22 cellular contexts compared by ENCODE assay signal in genomic region chr3:77577264-77577663, GRCh38.
DNase-seq lines count a peak whose midpoint lies in the region; ATAC-seq, FAIRE-seq and TF ChIP-seq lines count a peak whose summit lies in the region.
"Had no signal": no experiment of that assay in that cellular context is flagged by ENCODE, and none has a peak within 500 bp of the region (broad histone marks: within the 10 kb centered on the region; RNA-seq: fewer than 3 reads in every experiment).

No MANE protein-coding gene starts in this region.

- POLR2A ChIA-PET in A673 (lab: Charles Lee; ENCODE audit: low non-redundant PET) = no interaction called here

- TF ChIP-seq CTCF in A673 (conservative IDR thresholded peaks at IDR 0.05; ENCODE audit: low read depth, low read length) (no peak), MM.1S (IDR thresholded peaks at IDR 0.05; ENCODE audit: low read length) (no peak), OCI-LY3 (IDR thresholded peaks at IDR 0.05; ENCODE audit: low read depth, low read length) (no peak), D721Med (IDR thresholded peaks at IDR 0.05; ENCODE audit: insufficient read depth, missing control alignments) (no peak)

- H3K9ac ChIP-seq in MM.1S (ENCODE audit: low read length) (no peak overlapping the region), OCI-LY3 (ENCODE audit: low read length) (0 out of 2 replicates have a peak overlapping the region, but pooled peaks have one; percentile 7)
- H3K9ac ChIP-seq: GM23248 had no signal

- H2AFZ ChIP-seq in MM.1S (ENCODE audit: low read length) (peak overlapping the region; percentile 2; the same call in 1 of the 2 replicates), OCI-LY3 (ENCODE audit: low read depth, low read length) (no peak overlapping the region)
- H2AFZ ChIP-seq: GM23248 had no signal

- H3K4me1 ChIP-seq in A673 (ENCODE audit: insufficient read depth, low read length, poor library complexity, severe bottlenecking) = no peaks in the 10 kb centered on the region
- H3K4me1 ChIP-seq in MM.1S (ENCODE audit: low read length) = no peaks in the 10 kb centered on the region
- H3K4me1 ChIP-seq in OCI-LY3 (ENCODE audit: low read length) = peaks cover 32% of the 10 kb centered on the region
- H3K4me1 ChIP-seq: A549, Caco-2 had no signal

- no peak for ATAC-seq in HG03139 (IDR thresholded peaks at IDR 0.05; ENCODE audit: unreplicated experiment)
- no peak for ATAC-seq in HG02852 (IDR thresholded peaks at IDR 0.05; ENCODE audit: unreplicated experiment)
- ATAC-seq: A549; CD8-positive, alpha-beta T cell; GM12878; HCT116 had no signal

- H3K36me3 ChIP-seq in A673 (ENCODE audit: insufficient read depth, low read length, poor library complexity, severe bottlenecking) (no peaks in the 10 kb centered on the region), MM.1S (replicated peaks; ENCODE audit: insufficient read depth, low read length) (no peaks in the 10 kb centered on the region), OCI-LY3 (replicated peaks; ENCODE audit: low read depth, low read length) (no peaks in the 10 kb centered on the region)

- H3F3A ChIP-seq in MM.1S (ENCODE audit: insufficient read depth, low read length) = no peaks in the 10 kb centered on the region

- no peak overlapping the region for H3K4me3 ChIP-seq in A673 (ENCODE audit: low read depth, low read length, poor library complexity, severe bottlenecking)
- H3K4me3 ChIP-seq in MM.1S (ENCODE audit: low read length) = no peak overlapping the region
- H3K4me3 ChIP-seq in OCI-LY3 (ENCODE audit: low read length) = peak overlapping the region; percentile 54
- H3K4me3 ChIP-seq: A549, GM12878, GM23248 had no signal

- H3K27me3 ChIP-seq in A673 (replicated peaks; ENCODE audit: insufficient read depth, low read depth, low read length, poor library complexity) = no peaks in the 10 kb centered on the region
- H3K27me3 ChIP-seq in MM.1S (replicated peaks; ENCODE audit: insufficient read depth, low read length) = no peaks in the 10 kb centered on the region
- no peaks in the 10 kb centered on the region for H3K27me3 ChIP-seq in OCI-LY3 (ENCODE audit: low read depth, low read length)

- DNase-seq in A673 (ENCODE audit: low spot score) = peak; percentile 0
- DNase-seq in MM.1S = no peak
- DNase-seq in D721Med (ENCODE audit: insufficient read length, low spot score) = no peak
- DNase-seq: 8988T; C1 segment of cervical spinal cord; Caco-2; CD4-positive, CD25-positive, alpha-beta regulatory T cell; CD8-positive, alpha-beta T cell; DMS 273 treated with DMSO at 0.1 percent for 48 hours; DMS79; EL; GDM1; GM23248; H9 had no signal

- no peaks in the 10 kb centered on the region for H3K79me2 ChIP-seq in MM.1S (ENCODE audit: low read length)
- H3K79me2 ChIP-seq in OCI-LY3 (ENCODE audit: low read length) = no peaks in the 10 kb centered on the region

- intact Hi-C loops in A673 (cut with micrococcal nuclease; ENCODE audit: unreplicated experiment) = no loop called here

- no peak for FAIRE-seq in D721Med (lab: Jason Lieb, UNC)
- FAIRE-seq: A549, GM12878, GM19239, H1 had no signal

- BruUV-seq in A673 (replicated peaks; lab: Mats Ljungman, UMichigan) = no TSS peak

- H3K9me2 ChIP-seq in MM.1S (replicated peaks; ENCODE audit: insufficient read depth, low read length) = no peaks in the 10 kb centered on the region

- no peak overlapping the region for H3K27ac ChIP-seq in A673 (ENCODE audit: low read depth, low read length, poor library complexity, severe bottlenecking)
- no peak overlapping the region for H3K27ac ChIP-seq in MM.1S (ENCODE audit: low read length)
- H3K27ac ChIP-seq in OCI-LY3 (ENCODE audit: low read length) = peak overlapping the region; percentile 44
- H3K27ac ChIP-seq: A549, GM23248 had no signal

- H3K9me3 ChIP-seq in A673 (ENCODE audit: low read depth, low read length, poor library complexity, severe bottlenecking) = no peaks in the 10 kb centered on the region
- no peaks in the 10 kb centered on the region for H3K9me3 ChIP-seq in MM.1S (replicated peaks; ENCODE audit: insufficient read depth, low read length)
- H3K9me3 ChIP-seq in OCI-LY3 (ENCODE audit: insufficient read depth, low read length) = no peaks in the 10 kb centered on the region
- H3K9me3 ChIP-seq: A549, Caco-2 had no signal

- CTCF ChIA-PET in A673 (lab: Charles Lee) = no interaction called here

- H3K4me2 ChIP-seq in MM.1S (ENCODE audit: low read depth, low read length) (peak overlapping the region; percentile 1; the same call in 1 of the 2 replicates), OCI-LY3 (ENCODE audit: low read length) (peak overlapping the region; percentile 68)
- H3K4me2 ChIP-seq: A549 had no signal

- H4K20me1 ChIP-seq in MM.1S (ENCODE audit: insufficient read depth, low read length) (no peaks in the 10 kb centered on the region), OCI-LY3 (ENCODE audit: insufficient read depth, low read length) (no peaks in the 10 kb centered on the region)
